ENCODE assay signal across 11 cellular contexts in genomic region chr2:54767921-54768320, GRCh38. TPM values are rescaled to one million over a fixed set of nuclear protein-coding genes. Genes with fewer than 3 reads are reported as not detected.
DNase-seq lines count a peak whose midpoint lies in the region; ATAC-seq and TF ChIP-seq lines count a peak whose summit lies in the region.
"Had no signal": no experiment of that assay in that cellular context is flagged by ENCODE, and none has a peak within 500 bp of the region (broad histone marks: within the 10 kb centered on the region; RNA-seq: fewer than 3 reads in every experiment).

No MANE protein-coding gene starts in this region.

- peaks cover 4% of the 10 kb centered on the region for H3K4me1 Mint-ChIP-seq in activated T-helper 17 cell treated with anti-CD3 and anti-CD28 coated beads, Interleukin-2, amount 50 U/mL, for 72 hours
- no peaks in the 10 kb centered on the region for H3K4me1 Mint-ChIP-seq in endodermal cell

- no peak overlapping the region for H3K4me3 ChIP-seq in HEK293 (ENCODE audit: low read depth, low read length)
- no peak overlapping the region for H3K4me3 ChIP-seq in kidney epithelial cell (ENCODE audit: low read depth, low read length)
- H3K4me3 ChIP-seq in endodermal cell (ENCODE audit: low read length), result no peak overlapping the region
- H3K4me3 ChIP-seq in gastroesophageal sphincter, result no peak overlapping the region
- H3K4me3 ChIP-seq: HAP-1, right lobe of liver, stomach had no signal

- H3K27ac ChIP-seq in HEK293 (ENCODE audit: extremely low read depth, low read depth, low read length) (no peak overlapping the region), endodermal cell (ENCODE audit: low read depth, low read length) (no peak overlapping the region), gastroesophageal sphincter (no peak overlapping the region)
- H3K27ac ChIP-seq: right lobe of liver, stomach had no signal

- no peaks in the 10 kb centered on the region for H3K9me3 ChIP-seq in HEK293 (ENCODE audit: control insufficient read depth, insufficient read depth, low read depth, low read length)
- no peaks in the 10 kb centered on the region for H3K9me3 ChIP-seq in endodermal cell (ENCODE audit: control insufficient read depth, low read length)
- H3K9me3 ChIP-seq in gastroesophageal sphincter, result no peaks in the 10 kb centered on the region
- H3K9me3 ChIP-seq: HAP-1, right lobe of liver, stomach had no signal

- peak; percentile 97 for ATAC-seq in activated T-helper 17 cell treated with anti-CD3 and anti-CD28 coated beads, Interleukin-2, amount 50 U/mL, for 72 hours (replicated peaks)
- ATAC-seq in gastroesophageal sphincter, result no peak
- ATAC-seq: right lobe of liver had no signal

- H3K4me1 ChIP-seq in HEK293 (ENCODE audit: control insufficient read depth, insufficient read depth, low read length) (no peaks in the 10 kb centered on the region), endodermal cell (ENCODE audit: control insufficient read depth, insufficient read depth, low read length) (no peaks in the 10 kb centered on the region), gastroesophageal sphincter (no peaks in the 10 kb centered on the region)
- H3K4me1 ChIP-seq: HAP-1, stomach had no signal

- no peaks in the 10 kb centered on the region for H3K9me3 Mint-ChIP-seq in activated T-helper 17 cell treated with anti-CD3 and anti-CD28 coated beads, Interleukin-2, amount 50 U/mL, for 72 hours
- no peaks in the 10 kb centered on the region for H3K9me3 Mint-ChIP-seq in endodermal cell

- no peak for TF ChIP-seq POLR2A in gastroesophageal sphincter (IDR thresholded peaks at IDR 0.05)

- CTCF ChIA-PET in HEK293 (lab: Yijun Ruan, JAX), result interaction anchor here (0.6 kb wide), 1 partner anchor 52 kb away, joined by 3 read pairs; no protein-coding TSS in a partner anchor

- DNase-seq in EL, result peak; percentile 37
- DNase-seq in kidney epithelial cell (ENCODE audit: low read depth), result peak; percentile 32
- no peak for DNase-seq in endodermal cell
- no peak for DNase-seq in GM19238 (ENCODE audit: insufficient read length, low spot score)
- DNase-seq in NCI-H82 treated with DMSO at 0.1 percent for 48 hours (lab: John Stamatoyannopoulos, UW; ENCODE audit: unreplicated experiment), result no peak
- DNase-seq: right lobe of liver, stomach had no signal

- TF ChIP-seq EP300 in gastroesophageal sphincter (IDR thresholded peaks at IDR 0.05), result no peak

- POLR2A ChIA-PET in HEK293 (lab: Yijun Ruan, JAX), result no interaction called here

- peaks cover 3% of the 10 kb centered on the region for H3K27me3 Mint-ChIP-seq in activated T-helper 17 cell treated with anti-CD3 and anti-CD28 coated beads, Interleukin-2, amount 50 U/mL, for 72 hours
- H3K27me3 Mint-ChIP-seq in endodermal cell (ENCODE audit: insufficient read depth), result no peaks in the 10 kb centered on the region

- peak overlapping the region; percentile 84 for H3K27ac Mint-ChIP-seq in activated T-helper 17 cell treated with anti-CD3 and anti-CD28 coated beads, Interleukin-2, amount 50 U/mL, for 72 hours
- H3K27ac Mint-ChIP-seq in endodermal cell, result no peak overlapping the region

- TF ChIP-seq CTCF in HEK293 (tag by site-specific recombination; IDR thresholded peaks at IDR 0.05) (no peak), kidney epithelial cell (IDR thresholded peaks at IDR 0.05; ENCODE audit: insufficient read depth, low read length, poor library complexity, severe bottlenecking) (no peak), endodermal cell (conservative IDR thresholded peaks at IDR 0.05) (no peak), gastroesophageal sphincter (IDR thresholded peaks at IDR 0.05) (no peak)

- no peaks in the 10 kb centered on the region for H3K27me3 ChIP-seq in kidney epithelial cell (ENCODE audit: control insufficient read depth, insufficient read depth, low read length)
- no peaks in the 10 kb centered on the region for H3K27me3 ChIP-seq in endodermal cell (ENCODE audit: control insufficient read depth, insufficient read depth, low read length, poor library complexity, severe bottlenecking)
- H3K27me3 ChIP-seq in gastroesophageal sphincter, result no peaks in the 10 kb centered on the region
- H3K27me3 ChIP-seq: right lobe of liver, stomach had no signal

- no peaks in the 10 kb centered on the region for H3K36me3 Mint-ChIP-seq in activated T-helper 17 cell treated with anti-CD3 and anti-CD28 coated beads, Interleukin-2, amount 50 U/mL, for 72 hours (ENCODE audit: low read depth)
- no peaks in the 10 kb centered on the region for H3K36me3 Mint-ChIP-seq in endodermal cell (ENCODE audit: low read depth)

- no peak overlapping the region for H3K9ac ChIP-seq in endodermal cell (ENCODE audit: extremely low read depth, low read length, poor library complexity, severe bottlenecking)

- H3K36me3 ChIP-seq in HEK293 (ENCODE audit: control insufficient read depth in 2 of 2, insufficient read depth in 1 of 2, low read length in 2 of 2) (no peaks in the 10 kb centered on the region), kidney epithelial cell (ENCODE audit: control insufficient read depth, insufficient read depth, low read length) (no peaks in the 10 kb centered on the region), endodermal cell (ENCODE audit: control insufficient read depth, insufficient read depth, low read length) (no peaks in the 10 kb centered on the region), gastroesophageal sphincter (no peaks in the 10 kb centered on the region)
- H3K36me3 ChIP-seq: HAP-1, right lobe of liver, stomach had no signal

- H3K4me3 Mint-ChIP-seq in activated T-helper 17 cell treated with anti-CD3 and anti-CD28 coated beads, Interleukin-2, amount 50 U/mL, for 72 hours, result peak overlapping the region; percentile 39
- H3K4me3 Mint-ChIP-seq in endodermal cell, result no peak overlapping the region

TF ChIP-seq in HEK293, 187 proteins besides CTCF, POLR2A, EP300 and RAD21 (continues in another document):
- TF ChIP-seq SP3 (tag by site-specific recombination; IDR thresholded peaks at IDR 0.05) (0 out of 2 replicates have a peak, but pooled peaks have one; percentile 16), PRDM6 (tag by site-specific recombination; IDR thresholded peaks at IDR 0.05) (peak; percentile 56), PRDM1 (tag by site-specific recombination; IDR thresholded peaks at IDR 0.05) (peak; percentile 46; the same call in 1 of the 2 replicates), ZNF280C (tag by site-specific recombination; IDR thresholded peaks at IDR 0.05) (no peak), ZNF132 (tag by site-specific recombination; IDR thresholded peaks at IDR 0.05; ENCODE audit: borderline replicate concordance) (no peak), ZNF362 (tag by site-specific recombination; IDR thresholded peaks at IDR 0.05) (peak; percentile 27; the same call in 1 of the 2 replicates), ZNF335 (tag by site-specific recombination; conservative IDR thresholded peaks at IDR 0.05) (0 out of 2 replicates have a peak, but pooled peaks have one; percentile 27), ZNF121 (tag by site-specific recombination; IDR thresholded peaks at IDR 0.05) (no peak), ZBTB21 (tag by site-specific recombination; IDR thresholded peaks at IDR 0.05) (no peak), ZNF549 (tag by site-specific recombination; IDR thresholded peaks at IDR 0.05) (no peak), ZNF501 (tag by site-specific recombination; IDR thresholded peaks at IDR 0.05) (no peak), SP2 (tag by site-specific recombination; IDR thresholded peaks at IDR 0.05) (no peak), WT1 (tag by site-specific recombination; IDR thresholded peaks at IDR 0.05) (no peak), EGR2 (tag by site-specific recombination; IDR thresholded peaks at IDR 0.05; ENCODE audit: low read depth) (no peak)

RNA-seq across cellular contexts. Expression of gene EML6, which starts 44.5 kb away (rescaled TPM):
- total RNA-seq in activated T-helper 17 cell treated with anti-CD3 and anti-CD28 coated beads, Interleukin-2, amount 50 U/mL, for 72 hours, result 1 to 10 TPM; 1.0 to 1.4 TPM
- total RNA-seq in kidney epithelial cell (0.63 and 4.7 TPM in 2 replicates), endodermal cell (1 to 10 TPM; 1.4 to 2.1 TPM), gastroesophageal sphincter (1 to 10 TPM in 2 of 4 donors, under 1 TPM in 2; 0.62 to 1.5 (median 1.1) TPM)
- polyA plus RNA-seq in endodermal cell (2013, experiment 1 of 2), result 0.68 TPM
- 0.70 TPM for polyA plus RNA-seq in endodermal cell (2013, experiment 2 of 2)

Comparison
In these comparisons a context has a peak if more than half of its experiments do, and no peak if none do; other contexts are left out.
1. DNase-seq: peak in EL (single experiment) and kidney epithelial cell (single experiment); none in endodermal cell (single experiment), GM19238 (single experiment) and NCI-H82 treated with DMSO at 0.1 percent for 48 hours (single experiment).